Comparison of ENCODE assay signal across 10 cellular contexts in genomic region chr3:33146791-33147445, GRCh38. TPM values are rescaled to one million over a fixed set of nuclear protein-coding genes. Genes with fewer than 3 reads are reported as not detected.
DNase-seq lines count a peak whose midpoint lies in the region; ATAC-seq, FAIRE-seq and TF ChIP-seq lines count a peak whose summit lies in the region.
"Had no signal": no experiment of that assay in that cellular context is flagged by ENCODE, and none has a peak within 500 bp of the region (broad histone marks: within the 10 kb centered on the region; RNA-seq: fewer than 3 reads in every experiment).

No MANE protein-coding gene starts in this region.

- H3K4me3 ChIP-seq in PC-3 (ENCODE audit: low read length): no peak overlapping the region
- H3K4me3 ChIP-seq in endothelial cell of umbilical vein (replicated peaks in 1 of 3; ENCODE audit: insufficient read depth in 1 of 3, low read depth in 1 of 3, low read length in 3 of 3): no peak overlapping the region
- H3K4me3 ChIP-seq in osteoblast (ENCODE audit: insufficient read depth, low read length): no peak overlapping the region
- H3K4me3 ChIP-seq in OCI-LY7 (ENCODE audit: low read depth, low read length, poor library complexity, severe bottlenecking): no peak overlapping the region

- FAIRE-seq in endothelial cell of umbilical vein (lab: Jason Lieb, UNC): peak; percentile 85

- dilution Hi-C loops in endothelial cell of umbilical vein (cut with MboI; ENCODE audit: extremely low pct_ligation_motif_present, low sequenced_read_pairs): no loop called here

- H3K27me3 ChIP-seq in PC-3 (ENCODE audit: low read length) (no peaks in the 10 kb centered on the region), endothelial cell of umbilical vein (ENCODE audit: control insufficient read depth in 2 of 2, insufficient read depth in 2 of 2, low read length in 2 of 2) (no peaks in the 10 kb centered on the region), osteoblast (ENCODE audit: insufficient read depth, low read length) (no peaks in the 10 kb centered on the region)

- H3K9me2 ChIP-seq in PC-3 (replicated peaks; ENCODE audit: low read length) (no peaks in the 10 kb centered on the region), OCI-LY7 (ENCODE audit: insufficient read depth, low read length) (no peaks in the 10 kb centered on the region)

- CTCF ChIA-PET in PC-3 (lab: Charles Lee) (interaction anchor here (0.6 kb wide), 1 partner anchor 41 kb away, joined by 3 read pairs; no protein-coding TSS in a partner anchor), endothelial cell of umbilical vein (lab: Charles Lee) (interaction anchor here (1.0 to 2.7 kb wide), 9 partner anchors 12 to 226 kb away, joined by 3 to 17 read pairs (median 6); no protein-coding TSS in a partner anchor), OCI-LY7 (lab: Charles Lee; ENCODE audit: unreplicated experiment) (no interaction called here)
- CTCF ChIA-PET in activated CD4-positive, alpha-beta T cell treated with anti-CD3 and anti-CD28 coated beads for 36 hours (lab: Charles Lee): interaction anchor here (0.6 to 4.2 kb wide), 5 partner anchors 9 to 114 kb away, joined by 3 to 21 read pairs (median 3); no protein-coding TSS in a partner anchor

- H3K36me3 Mint-ChIP-seq in activated CD4-positive, alpha-beta T cell treated with anti-CD3 and anti-CD28 coated beads for 36 hours (ENCODE audit: low read depth): peaks cover 13% of the 10 kb centered on the region

- H3K9me1 ChIP-seq in endothelial cell of umbilical vein (replicated peaks; ENCODE audit: control insufficient read depth, extremely low read depth, insufficient read depth, low read length): no peaks in the 10 kb centered on the region

- ATAC-seq in PC-3: peak; percentile 40
- ATAC-seq in HG02678 (IDR thresholded peaks at IDR 0.05; ENCODE audit: unreplicated experiment): no peak
- ATAC-seq in activated CD4-positive, alpha-beta T cell treated with anti-CD3 and anti-CD28 coated beads for 36 hours: no peak
- ATAC-seq: effector memory CD8-positive, alpha-beta T cell had no signal

- intact Hi-C loops in PC-3 (cut with micrococcal nuclease): loop anchor here (5.0 kb wide), 2 partner anchors 105 to 225 kb away; no protein-coding TSS in a partner anchor
- intact Hi-C loops in endothelial cell of umbilical vein (cut with micrococcal nuclease): no loop called here
- intact Hi-C loops in activated CD4-positive, alpha-beta T cell treated with anti-CD3 and anti-CD28 coated beads for 36 hours (cut with DNase I, micrococcal nuclease): no loop called here
- intact Hi-C loops in OCI-LY7 (cut with micrococcal nuclease; ENCODE audit: unreplicated experiment): no loop called here

- H3K27ac ChIP-seq in PC-3 (ENCODE audit: low read length): no peak overlapping the region
- no peak overlapping the region for H3K27ac ChIP-seq in endothelial cell of umbilical vein (ENCODE audit: insufficient read depth, low read depth, low read length)
- no peak overlapping the region for H3K27ac ChIP-seq in osteoblast (ENCODE audit: low read depth, low read length)
- H3K27ac ChIP-seq in OCI-LY7 (ENCODE audit: low read depth, low read length, poor library complexity, severe bottlenecking): no peak overlapping the region

- no peak overlapping the region for H2AFZ ChIP-seq in PC-3 (ENCODE audit: low read length)
- no peak overlapping the region for H2AFZ ChIP-seq in endothelial cell of umbilical vein (ENCODE audit: low read depth, low read length)
- no peak overlapping the region for H2AFZ ChIP-seq in osteoblast (ENCODE audit: low read length)
- H2AFZ ChIP-seq in OCI-LY7 (ENCODE audit: low read length): no peak overlapping the region

- no TSS peak for BruUV-seq in PC-3 (replicated peaks; lab: Mats Ljungman, UMichigan)
- BruUV-seq in endothelial cell of umbilical vein (replicated peaks; lab: Mats Ljungman, UMichigan): no TSS peak
- BruUV-seq in OCI-LY7 (replicated peaks; lab: Mats Ljungman, UMichigan): no TSS peak

- no peak overlapping the region for H3K27ac Mint-ChIP-seq in activated CD4-positive, alpha-beta T cell treated with anti-CD3 and anti-CD28 coated beads for 36 hours

- TF ChIP-seq CTCF in PC-3 (conservative IDR thresholded peaks at IDR 0.05; ENCODE audit: low read depth, low read length) (no peak), endothelial cell of umbilical vein (IDR thresholded peaks at IDR 0.05; ENCODE audit: extremely low read depth in 1 of 2, insufficient read depth in 1 of 2, low read depth in 1 of 2, low read length in 2 of 2) (no peak), osteoblast (IDR thresholded peaks at IDR 0.05; ENCODE audit: extremely low read depth, low read depth, low read length) (no peak), OCI-LY7 (conservative IDR thresholded peaks at IDR 0.05; ENCODE audit: low read length) (no peak)

- no peaks in the 10 kb centered on the region for H3K79me2 ChIP-seq in PC-3 (ENCODE audit: low read length)
- no peaks in the 10 kb centered on the region for H3K79me2 ChIP-seq in endothelial cell of umbilical vein (ENCODE audit: control insufficient read depth, insufficient read depth, low read length)
- no peaks in the 10 kb centered on the region for H3K79me2 ChIP-seq in osteoblast (ENCODE audit: insufficient read depth, low read length)
- no peaks in the 10 kb centered on the region for H3K79me2 ChIP-seq in OCI-LY7 (ENCODE audit: insufficient read depth, low read depth, low read length)

- H3K9ac ChIP-seq in PC-3 (ENCODE audit: low read length) (no peak overlapping the region), endothelial cell of umbilical vein (replicated peaks; ENCODE audit: extremely low read depth, insufficient read depth, low read length) (no peak overlapping the region)

- no peak for TF ChIP-seq POLR2A in endothelial cell of umbilical vein (IDR thresholded peaks at IDR 0.05; ENCODE audit: low read depth, low read length)

- H3K4me2 ChIP-seq in PC-3 (ENCODE audit: low read length): no peak overlapping the region
- H3K4me2 ChIP-seq in endothelial cell of umbilical vein (ENCODE audit: insufficient read depth, low read length): no peak overlapping the region
- peak overlapping the region; percentile 32 for H3K4me2 ChIP-seq in osteoblast (ENCODE audit: insufficient read depth, low read length)
- no peak overlapping the region for H3K4me2 ChIP-seq in OCI-LY7 (ENCODE audit: low read length)

- H3K4me3 Mint-ChIP-seq in activated CD4-positive, alpha-beta T cell treated with anti-CD3 and anti-CD28 coated beads for 36 hours: no peak overlapping the region
- H3K4me3 Mint-ChIP-seq: effector memory CD8-positive, alpha-beta T cell had no signal

- H3K4me1 ChIP-seq in PC-3 (ENCODE audit: insufficient read depth, low read length): no peaks in the 10 kb centered on the region
- H3K4me1 ChIP-seq in endothelial cell of umbilical vein (ENCODE audit: control insufficient read depth, extremely low read depth, insufficient read depth, low read length): peaks cover 3% of the 10 kb centered on the region
- peaks cover 13% of the 10 kb centered on the region for H3K4me1 ChIP-seq in osteoblast (ENCODE audit: insufficient read depth, low read length)
- H3K4me1 ChIP-seq in OCI-LY7 (ENCODE audit: insufficient read depth, low read length, poor library complexity, severe bottlenecking): no peaks in the 10 kb centered on the region

- no peaks in the 10 kb centered on the region for H3K9me3 Mint-ChIP-seq in activated CD4-positive, alpha-beta T cell treated with anti-CD3 and anti-CD28 coated beads for 36 hours (ENCODE audit: low read depth)
- H3K9me3 Mint-ChIP-seq: effector memory CD8-positive, alpha-beta T cell had no signal

- H3K4me1 Mint-ChIP-seq in activated CD4-positive, alpha-beta T cell treated with anti-CD3 and anti-CD28 coated beads for 36 hours: no peaks in the 10 kb centered on the region

- POLR2A ChIA-PET in PC-3 (lab: Charles Lee; ENCODE audit: unreplicated experiment) (no interaction called here), endothelial cell of umbilical vein (lab: Charles Lee) (no interaction called here), OCI-LY7 (lab: Charles Lee) (interaction anchor here (0.5 to 0.7 kb wide), 3 partner anchors 36 to 422 kb away, joined by 3 to 4 read pairs (median 4); no protein-coding TSS in a partner anchor)
- POLR2A ChIA-PET in activated CD4-positive, alpha-beta T cell treated with anti-CD3 and anti-CD28 coated beads for 36 hours (lab: Charles Lee): no interaction called here

- H3F3A ChIP-seq in PC-3 (ENCODE audit: low read length, unreplicated experiment): no peaks in the 10 kb centered on the region

- H3K36me3 ChIP-seq in PC-3 (ENCODE audit: low read depth, low read length): peaks cover 17% of the 10 kb centered on the region; the same call in 1 of the 2 replicates
- peaks cover 3 to 7% of the 10 kb centered on the region in 2 experiments for H3K36me3 ChIP-seq in endothelial cell of umbilical vein (ENCODE audit: control insufficient read depth in 2 of 2, extremely low read depth in 1 of 2, insufficient read depth in 2 of 2, low read length in 2 of 2)
- H3K36me3 ChIP-seq in osteoblast (ENCODE audit: insufficient read depth, low read length): peaks cover 13% of the 10 kb centered on the region
- peaks cover 13% of the 10 kb centered on the region; the same call in 1 of the 2 replicates for H3K36me3 ChIP-seq in OCI-LY7 (ENCODE audit: insufficient read depth, low read length)

- no peaks in the 10 kb centered on the region for H3K27me3 Mint-ChIP-seq in activated CD4-positive, alpha-beta T cell treated with anti-CD3 and anti-CD28 coated beads for 36 hours
- H3K27me3 Mint-ChIP-seq: effector memory CD8-positive, alpha-beta T cell had no signal

- peak; percentile 5 for DNase-seq in GM04503 (ENCODE audit: low read depth)
- DNase-seq in PC-3: peak; percentile 39
- peak; percentile 70 for DNase-seq in endothelial cell of umbilical vein (ENCODE audit: low read depth, low spot score)
- peak; percentile 72 for DNase-seq in osteoblast (ENCODE audit: insufficient read length, low spot score, missing footprints)
- DNase-seq in cerebellar nuclear complex (lab: John Stamatoyannopoulos, UW): no peak
- no peak for DNase-seq in activated CD4-positive, alpha-beta T cell treated with anti-CD3 and anti-CD28 coated beads for 36 hours
- DNase-seq in OCI-LY7 (ENCODE audit: low spot score): no peak
- DNase-seq: DMS53; effector memory CD8-positive, alpha-beta T cell had no signal

- no peaks in the 10 kb centered on the region for H4K20me1 ChIP-seq in PC-3 (ENCODE audit: low read length)
- H4K20me1 ChIP-seq in endothelial cell of umbilical vein (replicated peaks; ENCODE audit: control insufficient read depth, extremely low read depth, insufficient read depth, low read length): no peaks in the 10 kb centered on the region
- H4K20me1 ChIP-seq in osteoblast (ENCODE audit: insufficient read depth, low read length): no peaks in the 10 kb centered on the region
- no peaks in the 10 kb centered on the region for H4K20me1 ChIP-seq in OCI-LY7 (ENCODE audit: insufficient read depth, low read length)

- H3K9me3 ChIP-seq in PC-3 (ENCODE audit: low read length) (no peaks in the 10 kb centered on the region), endothelial cell of umbilical vein (replicated peaks; ENCODE audit: control insufficient read depth, insufficient read depth, low read length) (no peaks in the 10 kb centered on the region), osteoblast (ENCODE audit: low read depth, low read length) (no peaks in the 10 kb centered on the region), OCI-LY7 (ENCODE audit: low read length) (no peaks in the 10 kb centered on the region)

RNA-seq across cellular contexts. Expression of gene CRTAP, which starts 33.1 kb away (rescaled TPM):
- total RNA-seq in PC-3 (2014; rRNA removed): 174 and 184 TPM in 2 replicates
- total RNA-seq in endothelial cell of umbilical vein: 198 and 204 TPM in 2 replicates
- polyA plus RNA-seq in endothelial cell of umbilical vein: 213 and 219 TPM in 2 replicates
- polyA plus RNA-seq in endothelial cell of umbilical vein (2011; cell fraction: cytosol; rRNA removed): 189 and 197 TPM in 2 replicates
- 61.7 and 64.3 TPM in 2 replicates for polyA plus RNA-seq in endothelial cell of umbilical vein (2011; cell fraction: nucleus; rRNA removed)
- 172 and 178 TPM in 2 replicates for polyA plus RNA-seq in endothelial cell of umbilical vein (2012)
- 112 and 137 TPM in 2 replicates for polyA minus RNA-seq in endothelial cell of umbilical vein
- 130 TPM for polyA minus RNA-seq in endothelial cell of umbilical vein (2011; cell fraction: cytosol; rRNA and poly(A)+ RNA removed)
- polyA minus RNA-seq in endothelial cell of umbilical vein (2011; cell fraction: nucleus; rRNA and poly(A)+ RNA removed): 28.2 and 34.2 TPM in 2 replicates
- total RNA-seq in osteoblast: 266 and 360 TPM in 2 replicates
- total RNA-seq in activated CD4-positive, alpha-beta T cell treated with anti-CD3 and anti-CD28 coated beads for 36 hours: 10 to 100 TPM; 39.2 to 43.4 TPM
- 11.8 and 19.2 TPM in 2 replicates for total RNA-seq in OCI-LY7 (2014; rRNA removed; shearing (Covaris generic))
- total RNA-seq in OCI-LY7 (2022): 53.7 and 55.3 TPM in 2 replicates

RNA-seq across cellular contexts. Expression of gene GLB1, which starts 50.0 kb away (rescaled TPM):
- total RNA-seq in PC-3 (2014; rRNA removed) (27.3 and 36.4 TPM in 2 replicates), endothelial cell of umbilical vein (79.8 and 82.2 TPM in 2 replicates), osteoblast (90.8 and 94.8 TPM in 2 replicates), OCI-LY7 (2022) (25.8 and 26.1 TPM in 2 replicates)
- polyA plus RNA-seq in endothelial cell of umbilical vein: 118 TPM in 2 replicates
- polyA plus RNA-seq in endothelial cell of umbilical vein (2011; cell fraction: cytosol; rRNA removed): 82.2 and 84.8 TPM in 2 replicates
- 62.2 and 68.8 TPM in 2 replicates for polyA plus RNA-seq in endothelial cell of umbilical vein (2011; cell fraction: nucleus; rRNA removed)
- polyA plus RNA-seq in endothelial cell of umbilical vein (2012): 67.3 and 71.4 TPM in 2 replicates
- polyA minus RNA-seq in endothelial cell of umbilical vein: 95.5 and 111 TPM in 2 replicates
- polyA minus RNA-seq in endothelial cell of umbilical vein (2011; cell fraction: cytosol; rRNA and poly(A)+ RNA removed): 28.2 TPM
- 41.2 and 42.5 TPM in 2 replicates for polyA minus RNA-seq in endothelial cell of umbilical vein (2011; cell fraction: nucleus; rRNA and poly(A)+ RNA removed)
- total RNA-seq in activated CD4-positive, alpha-beta T cell treated with anti-CD3 and anti-CD28 coated beads for 36 hours: 10 to 100 TPM; 44.2 to 48.9 TPM
- total RNA-seq in OCI-LY7 (2014; rRNA removed; shearing (Covaris generic)): 9.7 and 13.2 TPM in 2 replicates

RNA-seq across cellular contexts. Expression of gene TMPPE, which starts 50.0 kb away (rescaled TPM):
- total RNA-seq in PC-3 (2014; rRNA removed): 4.2 and 4.7 TPM in 2 replicates
- 10.4 and 10.6 TPM in 2 replicates for total RNA-seq in endothelial cell of umbilical vein
- 3.4 and 4.1 TPM in 2 replicates for polyA plus RNA-seq in endothelial cell of umbilical vein
- polyA plus RNA-seq in endothelial cell of umbilical vein (2011; cell fraction: cytosol; rRNA removed): 2.7 and 2.8 TPM in 2 replicates
- polyA plus RNA-seq in endothelial cell of umbilical vein (2011; cell fraction: nucleus; rRNA removed): 5.0 and 5.2 TPM in 2 replicates
- polyA plus RNA-seq in endothelial cell of umbilical vein (2012): 1.1 and 1.2 TPM in 2 replicates
- 23.2 and 24.9 TPM in 2 replicates for polyA minus RNA-seq in endothelial cell of umbilical vein
- polyA minus RNA-seq in endothelial cell of umbilical vein (2011; cell fraction: cytosol; rRNA and poly(A)+ RNA removed): 7.0 TPM
- polyA minus RNA-seq in endothelial cell of umbilical vein (2011; cell fraction: nucleus; rRNA and poly(A)+ RNA removed): 13.7 and 16.7 TPM in 2 replicates
- 3.8 and 4.0 TPM in 2 replicates for total RNA-seq in osteoblast
- total RNA-seq in activated CD4-positive, alpha-beta T cell treated with anti-CD3 and anti-CD28 coated beads for 36 hours: 1 to 10 TPM; 6.6 to 6.7 TPM
- total RNA-seq in OCI-LY7 (2014; rRNA removed; shearing (Covaris generic)): 1.7 and 2.1 TPM in 2 replicates
- total RNA-seq in OCI-LY7 (2022): 5.5 and 6.1 TPM in 2 replicates

Comparison
In these comparisons a context has a peak if more than half of its experiments do, and no peak if none do; other contexts are left out.
1. DNase-seq: peak in GM04503 (single experiment), PC-3 (single experiment), endothelial cell of umbilical vein (single experiment) and osteoblast (single experiment); none in cerebellar nuclear complex (0 of 2), activated CD4-positive, alpha-beta T cell treated with anti-CD3 and anti-CD28 coated beads for 36 hours (single experiment) and OCI-LY7 (single experiment).